16 cellular contexts compared by ENCODE assay signal in genomic region chr7:40571796-40572195, GRCh38.
A peak's percentile ranks its signal among the peaks of the same experiment; 100 is the strongest.
DNase-seq lines count a peak whose midpoint lies in the region; ATAC-seq and TF ChIP-seq lines count a peak whose summit lies in the region.
"Had no signal": no experiment of that assay in that cellular context is flagged by ENCODE, and none has a peak within 500 bp of the region (broad histone marks: within the 10 kb centered on the region; RNA-seq: fewer than 3 reads in every experiment).

No MANE protein-coding gene starts in this region.

- H3K9ac ChIP-seq in HUES48 (ENCODE audit: low read depth, low read length) (no peak overlapping the region), mesendoderm (ENCODE audit: low read length) (no peak overlapping the region)
- H3K9ac ChIP-seq: BLaER1 had no signal

- no peaks in the 10 kb centered on the region for H3K9me3 ChIP-seq in HUES48 (ENCODE audit: control insufficient read depth, insufficient read depth, low read length)
- H3K9me3 ChIP-seq in HAP-1: no peaks in the 10 kb centered on the region
- H3K9me3 ChIP-seq in left lung: no peaks in the 10 kb centered on the region
- H3K9me3 ChIP-seq: BLaER1, esophagus squamous epithelium had no signal

- intact Hi-C loops in left lung (cut with DNase I): no loop called here

- no peak overlapping the region for H2BK15ac ChIP-seq in mesendoderm (replicated peaks; ENCODE audit: low read depth)

- DNase-seq in COLO829 (ENCODE audit: low spot score) (peak; percentile 21), cardiac fibroblast (ENCODE audit: low read depth in 2 of 2) (peak; percentile 53 to 75), mesendoderm (peak; percentile 54), HAP-1 (ENCODE audit: low spot score in 2 of 2) (no peak), left lung (no peak), NCI-H2227 treated with DMSO at 0.1 percent for 48 hours (lab: John Stamatoyannopoulos, UW) (no peak)
- DNase-seq: activated naive CD8-positive, alpha-beta T cell treated with anti-CD3 and anti-CD28 coated beads, Interleukin-2, amount 10 ng/mL, durations not matched to agents 7 days and 5 days; dermis blood vessel endothelial cell; DMS79 treated with DMSO at 0.1 percent for 48 hours; esophagus squamous epithelium; stimulated activated naive CD8-positive, alpha-beta T cell treated with anti-CD3 and anti-CD28 coated beads, Interleukin-15, amount 100 ng/mL, for 72 hours; T-cell had no signal

- WGBS in mesendoderm (ENCODE audit: extremely low coverage, insufficient coverage, low lambda C conversion rate): no CpG with 5 or more reads among the region's 5 CpGs

- H3K79me2 ChIP-seq in mesendoderm (ENCODE audit: control insufficient read depth, insufficient read depth, low read length): no peaks in the 10 kb centered on the region

- H3K36me3 ChIP-seq in HUES48 (ENCODE audit: control insufficient read depth, insufficient read depth, low read length) (no peaks in the 10 kb centered on the region), mesendoderm (ENCODE audit: control insufficient read depth, insufficient read depth, low read length) (no peaks in the 10 kb centered on the region), HAP-1 (replicated peaks) (no peaks in the 10 kb centered on the region), left lung (no peaks in the 10 kb centered on the region)
- H3K36me3 ChIP-seq: BLaER1, esophagus squamous epithelium had no signal

- H3K4me1 ChIP-seq in HUES48 (ENCODE audit: control insufficient read depth, insufficient read depth, low read length) (peaks cover 29% of the 10 kb centered on the region), mesendoderm (ENCODE audit: control insufficient read depth, low read depth, low read length) (peaks cover 3% of the 10 kb centered on the region), HAP-1 (no peaks in the 10 kb centered on the region), left lung (no peaks in the 10 kb centered on the region)
- H3K4me1 ChIP-seq: BLaER1, esophagus squamous epithelium had no signal

- ATAC-seq in left lung (no peak), HG02885 (IDR thresholded peaks at IDR 0.05; ENCODE audit: poor library complexity, unreplicated experiment) (no peak)
- ATAC-seq: activated CD4-positive, CD25-positive, alpha-beta regulatory T cell treated with anti-CD3 and anti-CD28 coated beads, Interleukin-2, amount 50 U/mL, for 24 hours; stimulated activated naive CD8-positive, alpha-beta T cell treated with anti-CD3 and anti-CD28 coated beads, Interleukin-15, amount 100 ng/mL, for 72 hours; T-cell had no signal

- H3K79me1 ChIP-seq in mesendoderm (ENCODE audit: low read length): no peaks in the 10 kb centered on the region

- in situ Hi-C loops in HAP-1 (cut with MboI; ENCODE audit: low sequenced_read_pairs): no loop called here

- no peak overlapping the region for H3K23ac ChIP-seq in mesendoderm (ENCODE audit: low read length)

- no peak overlapping the region for H4K8ac ChIP-seq in mesendoderm (ENCODE audit: low read depth, low read length)

- no peak overlapping the region for H3K56ac ChIP-seq in mesendoderm (ENCODE audit: low read length)

- peak overlapping the region; percentile 42 for H3K27ac ChIP-seq in HUES48 (ENCODE audit: low read depth, low read length)
- no peak overlapping the region for H3K27ac ChIP-seq in mesendoderm (ENCODE audit: low read depth, low read length)
- no peak overlapping the region for H3K27ac ChIP-seq in left lung
- H3K27ac ChIP-seq: BLaER1, esophagus squamous epithelium had no signal

- no peak overlapping the region for H3K4ac ChIP-seq in mesendoderm (ENCODE audit: low read depth, low read length)

- H3K4me3 ChIP-seq in HUES48 (ENCODE audit: low read depth, low read length) (no peak overlapping the region), cardiac fibroblast (replicated peaks in 1 of 2; ENCODE audit: low read depth in 2 of 2, low read length in 2 of 2) (no peak overlapping the region), mesendoderm (ENCODE audit: low read length) (no peak overlapping the region), HAP-1 (no peak overlapping the region), left lung (no peak overlapping the region)
- H3K4me3 ChIP-seq: BLaER1, esophagus squamous epithelium had no signal

- TF ChIP-seq CTCF in cardiac fibroblast (IDR thresholded peaks at IDR 0.05; ENCODE audit: low read depth, low read length) (no peak), left lung (IDR thresholded peaks at IDR 0.05) (no peak)

- H3K27me3 ChIP-seq in HUES48 (ENCODE audit: control insufficient read depth, insufficient read depth, low read length) (no peaks in the 10 kb centered on the region), mesendoderm (ENCODE audit: insufficient read depth, low read length, poor library complexity) (no peaks in the 10 kb centered on the region), HAP-1 (ENCODE audit: low read depth) (no peaks in the 10 kb centered on the region), left lung (no peaks in the 10 kb centered on the region)
- H3K27me3 ChIP-seq: BLaER1, esophagus squamous epithelium had no signal

- no peak overlapping the region for H2BK120ac ChIP-seq in mesendoderm (ENCODE audit: low read depth, low read length)

- no peak overlapping the region for H3K18ac ChIP-seq in mesendoderm (ENCODE audit: low read length)

- no peak overlapping the region for H3K4me2 ChIP-seq in mesendoderm (ENCODE audit: low read length)
- H3K4me2 ChIP-seq: BLaER1 had no signal

- H2BK5ac ChIP-seq in mesendoderm (ENCODE audit: low read length): no peak overlapping the region

- no peak overlapping the region for H4K5ac ChIP-seq in mesendoderm (ENCODE audit: low read length)

- no peak overlapping the region for H2AK5ac ChIP-seq in mesendoderm (ENCODE audit: low read length)

Comparison
In these comparisons a context has a peak if more than half of its experiments do, and no peak if none do; other contexts are left out.
1. DNase-seq: peak in COLO829 (single experiment), cardiac fibroblast (2 of 2) and mesendoderm (single experiment); none in HAP-1 (0 of 2), left lung (0 of 2) and NCI-H2227 treated with DMSO at 0.1 percent for 48 hours (single experiment).